In the genomic region with DNA sequence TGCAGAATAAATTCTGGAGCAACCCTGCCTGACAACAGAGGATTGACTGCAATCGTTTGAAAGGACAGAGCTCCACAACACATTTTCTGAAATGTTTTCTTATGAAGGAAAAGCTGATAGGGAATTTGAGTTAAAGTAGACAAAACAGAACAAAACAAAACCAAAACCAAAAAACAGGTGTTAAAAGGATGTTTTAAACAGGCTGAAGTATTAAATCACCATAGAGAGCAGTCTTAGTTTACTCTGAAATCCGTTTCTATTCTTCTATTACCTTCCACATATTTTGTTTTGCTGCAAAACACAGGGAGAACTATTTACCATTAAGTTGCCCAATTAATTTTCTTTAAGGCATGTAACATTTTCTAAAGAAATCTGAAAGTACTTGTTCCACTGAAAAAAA, we compare ENCODE assay signal across 18 cellular contexts.
A peak's percentile ranks its signal among the peaks of the same experiment; 100 is the strongest.
DNase-seq lines count a peak whose midpoint lies in the region; ATAC-seq, FAIRE-seq and TF ChIP-seq lines count a peak whose summit lies in the region.
"Had no signal": no experiment of that assay in that cellular context is flagged by ENCODE, and none has a peak within 500 bp of the region (broad histone marks: within the 10 kb centered on the region; RNA-seq: fewer than 3 reads in every experiment).

No MANE protein-coding gene starts in this region.

- DNase-seq in GM18507 (ENCODE audit: extremely low spot score, insufficient read length, low read depth) (no peak), psoas muscle (no peak), LoVo (ENCODE audit: low spot score) (no peak), NCI-H446 treated with DMSO at 0.1 percent for 48 hours (lab: John Stamatoyannopoulos, UW) (no peak)
- DNase-seq: BE2C; CD4-positive, alpha-beta memory T cell; COR-L47; DND-41; GDM1; GM23248 had no signal

- peak; percentile 54 for ATAC-seq in GM18867 (IDR thresholded peaks at IDR 0.05; ENCODE audit: unreplicated experiment)
- no peak for ATAC-seq in psoas muscle
- ATAC-seq in GM21447 (IDR thresholded peaks at IDR 0.05; ENCODE audit: unreplicated experiment), result no peak
- ATAC-seq: A549, HCT116 had no signal

- no peak for TF ChIP-seq CTCF in psoas muscle (IDR thresholded peaks at IDR 0.05)

- H3K4me1 ChIP-seq in endocrine pancreas (ENCODE audit: control insufficient read depth, insufficient read depth, low read length), result peaks cover 32% of the 10 kb centered on the region
- peaks cover 37% of the 10 kb centered on the region for H3K4me1 ChIP-seq in psoas muscle
- H3K4me1 ChIP-seq: A549, BE2C had no signal

- H3K4me3 ChIP-seq in endocrine pancreas (ENCODE audit: control insufficient read depth, insufficient read depth, low read length) (peak overlapping the region; percentile 62), psoas muscle (peak overlapping the region; percentile 72)
- H3K4me3 ChIP-seq: A549, GM23248 had no signal

- H3K9ac ChIP-seq in endocrine pancreas (ENCODE audit: control insufficient read depth, insufficient read depth, low read length), result no peak overlapping the region
- H3K9ac ChIP-seq: GM23248 had no signal

- WGBS in psoas muscle, 3 donors, result 12 to 22% (median 14%) methylated on average over 2 of the region's 2 CpGs

- peak overlapping the region; percentile 92 for H3K27ac ChIP-seq in psoas muscle
- H3K27ac ChIP-seq: A549, C4-2B, GM23248 had no signal

- H3K27me3 ChIP-seq in endocrine pancreas (ENCODE audit: control insufficient read depth, insufficient read depth, low read length) (no peaks in the 10 kb centered on the region), psoas muscle (ENCODE audit: insufficient read depth in 3 of 3, low read length in 2 of 3) (no peaks in the 10 kb centered on the region)
- H3K27me3 ChIP-seq: BE2C had no signal

- H3K9me3 ChIP-seq in endocrine pancreas (ENCODE audit: control insufficient read depth, low read length) (no peaks in the 10 kb centered on the region), psoas muscle (no peaks in the 10 kb centered on the region)
- H3K9me3 ChIP-seq: A549, BE2C had no signal

- H3K36me3 ChIP-seq in endocrine pancreas (ENCODE audit: control insufficient read depth, insufficient read depth, low read length) (no peaks in the 10 kb centered on the region), psoas muscle (ENCODE audit: insufficient read depth in 1 of 2, low read depth in 1 of 2) (no peaks in the 10 kb centered on the region)
- H3K36me3 ChIP-seq: BE2C had no signal

- peak; percentile 52 for FAIRE-seq in GM18507 (lab: Jason Lieb, UNC)
- FAIRE-seq: A549, GM12892, H54 had no signal

- intact Hi-C loops in psoas muscle (cut with DNase I), result loop anchor here (5.0 to 10.0 kb wide), 2 partner anchors 57 to 64 kb away; no protein-coding TSS in a partner anchor
